Comparison of ENCODE assay signal across 7 cellular contexts in genomic region chr19:36014029-36014924, GRCh38.
A peak's percentile ranks its signal among the peaks of the same experiment; 100 is the strongest.
DNase-seq lines count a peak whose midpoint lies in the region; ATAC-seq and TF ChIP-seq lines count a peak whose summit lies in the region.

Gene ALKBH6, minus strand, starts transcription at chr19:36014213. Its CDS starts 816 bp downstream, at chr19:36013397.

- H3K4me3 ChIP-seq in astrocyte of the spinal cord (ENCODE audit: low read depth, low read length) = peak within 1 kb of the TSS; percentile 83

- in situ Hi-C loops in astrocyte of the spinal cord (cut with HindIII; ENCODE audit: low sequenced_read_pairs) = no loop called here

- DNase-seq in NCI-H2081 (lab: John Stamatoyannopoulos, UW) (peak; percentile 99), T1000 (lab: John Stamatoyannopoulos, UW) (peak; percentile 98), astrocyte of the spinal cord (ENCODE audit: low read depth, low spot score) (peak; percentile 99), hippocampal formation (lab: John Stamatoyannopoulos, UW) (peak; percentile 99), retina (peak; percentile 94)

- ATAC-seq in GM18508 (IDR thresholded peaks at IDR 0.05; ENCODE audit: insufficient read depth, unreplicated experiment) (peak; percentile 84), HG03025 (IDR thresholded peaks at IDR 0.05; ENCODE audit: low FRiP score, unreplicated experiment) (peak; percentile 94)

- TF ChIP-seq CTCF in astrocyte of the spinal cord (IDR thresholded peaks at IDR 0.05; ENCODE audit: low read depth, low read length) = no peak

Comparison
In these comparisons a context has a peak if more than half of its experiments do, and no peak if none do; other contexts are left out.
1. Peak in every context shown above with its lines: DNase-seq, ATAC-seq and H3K4me3 ChIP-seq.